Comparison of ENCODE assay signal across 10 cellular contexts in the genomic region with DNA sequence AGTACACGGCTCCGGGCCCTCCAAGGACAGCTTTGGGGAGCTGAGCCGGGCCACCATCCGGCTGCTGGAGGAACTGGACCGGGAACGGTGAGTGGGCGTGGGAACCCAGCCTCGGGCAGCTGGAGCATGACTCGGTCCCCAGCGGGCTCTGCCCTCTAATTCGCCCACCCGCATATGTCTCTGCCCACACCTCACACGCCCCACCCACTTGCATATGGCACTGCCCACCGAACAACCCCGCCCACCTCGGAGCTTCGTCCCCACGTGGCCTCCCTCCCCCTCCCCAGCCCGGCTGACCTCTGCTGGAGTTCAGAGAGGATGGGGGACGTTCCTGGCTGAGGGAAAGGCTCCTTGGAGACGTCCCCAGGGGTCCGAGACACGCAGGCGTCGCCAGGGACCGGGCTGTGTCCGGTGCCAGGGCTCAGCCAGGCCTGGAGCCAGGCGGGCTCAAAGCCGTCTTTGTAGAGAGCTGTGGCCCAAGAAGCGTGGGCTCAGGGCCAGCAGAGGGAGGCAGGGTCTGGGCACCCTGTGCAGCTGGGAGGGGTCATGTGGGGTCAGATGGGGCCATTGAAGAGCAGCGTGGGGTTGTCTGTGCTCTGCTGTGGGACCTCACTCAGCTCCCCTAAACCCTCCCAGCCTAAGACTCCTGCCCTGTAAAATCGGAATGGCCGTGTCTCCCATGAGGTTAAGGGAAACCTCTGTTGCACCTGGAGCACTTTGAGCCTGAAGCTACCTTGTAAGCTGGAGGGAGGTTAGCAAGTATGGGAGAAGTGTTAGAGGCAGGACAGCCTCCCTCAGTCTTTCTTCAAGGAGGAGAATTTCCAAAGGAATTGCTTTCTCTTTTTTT. TPM values are rescaled to one million over a fixed set of nuclear protein-coding genes. Genes with fewer than 3 reads are reported as not detected.
DNase-seq lines count a peak whose midpoint lies in the region; ATAC-seq and TF ChIP-seq lines count a peak whose summit lies in the region.
"Had no signal": no experiment of that assay in that cellular context is flagged by ENCODE, and none has a peak within 500 bp of the region (broad histone marks: within the 10 kb centered on the region; RNA-seq: fewer than 3 reads in every experiment).

No MANE protein-coding gene starts in this region.

- H3K9ac ChIP-seq in H9 (ENCODE audit: extremely low read depth, insufficient read length, low read length), result no peak overlapping the region
- H3K9ac ChIP-seq: KMS-11 had no signal

- peak overlapping the region in 1 of 2 experiments; percentile 62; a peak in 1 of 5 replicates for H3K4me3 Mint-ChIP-seq in H9
- no peak overlapping the region for H3K4me3 Mint-ChIP-seq in activated CD8-positive, alpha-beta T cell treated with anti-CD3 and anti-CD28 coated beads for 36 hours

- H3K9me3 Mint-ChIP-seq in H9, result no peaks in the 10 kb centered on the region; a peak in 1 of 5 replicates
- H3K9me3 Mint-ChIP-seq in activated CD8-positive, alpha-beta T cell treated with anti-CD3 and anti-CD28 coated beads for 36 hours, result no peaks in the 10 kb centered on the region

- peaks cover 83% of the 10 kb centered on the region for H3K27me3 Mint-ChIP-seq in H9 (ENCODE audit: low read depth)
- H3K27me3 Mint-ChIP-seq in activated CD8-positive, alpha-beta T cell treated with anti-CD3 and anti-CD28 coated beads for 36 hours, result peaks cover 64% of the 10 kb centered on the region

- peak overlapping the region; percentile 27; the same call in 1 of the 2 replicates for H2BK15ac ChIP-seq in H9 (ENCODE audit: low read depth, low read length)

- POLR2A ChIA-PET in activated CD8-positive, alpha-beta T cell treated with anti-CD3 and anti-CD28 coated beads for 36 hours (lab: Charles Lee), result interaction anchor here (0.7 to 1.0 kb wide), 3 partner anchors 9 to 27 kb away, joined by 3 to 4 read pairs (median 3); no protein-coding TSS in a partner anchor

- H3K4me2 ChIP-seq in H9 (ENCODE audit: insufficient read depth, insufficient read length, low read length), result no peak overlapping the region
- H3K4me2 ChIP-seq: KMS-11 had no signal

- CTCF ChIA-PET in activated CD8-positive, alpha-beta T cell treated with anti-CD3 and anti-CD28 coated beads for 36 hours (lab: Charles Lee), result interaction anchor here (1.1 to 3.1 kb wide), 3 partner anchors 8 to 12 kb away, joined by 4 to 13 read pairs (median 10); no protein-coding TSS in a partner anchor

- no peak overlapping the region for H3K27ac Mint-ChIP-seq in H9
- no peak overlapping the region for H3K27ac Mint-ChIP-seq in activated CD8-positive, alpha-beta T cell treated with anti-CD3 and anti-CD28 coated beads for 36 hours

- H3K9me3 ChIP-seq in H9 (ENCODE audit: control insufficient read depth, low read depth, low read length), result no peaks in the 10 kb centered on the region
- H3K9me3 ChIP-seq in vagina, result no peaks in the 10 kb centered on the region
- H3K9me3 ChIP-seq: thyroid gland had no signal

- WGBS in H9 (ENCODE audit: extremely low coverage, insufficient read length, low lambda C conversion rate), result no CpG with 5 or more reads among the region's 33 CpGs

- H3K56ac ChIP-seq in H9 (ENCODE audit: insufficient read length, low read depth, low read length), result no peak overlapping the region

- H2BK120ac ChIP-seq in H9 (ENCODE audit: low read depth, low read length, poor library complexity, severe bottlenecking), result no peak overlapping the region

- H3K36me3 ChIP-seq in vagina, result no peaks in the 10 kb centered on the region
- H3K36me3 ChIP-seq: thyroid gland had no signal

- H2BK5ac ChIP-seq in H9 (ENCODE audit: insufficient read length, low read length), result no peak overlapping the region

- H3K4me3 ChIP-seq in vagina, result no peak overlapping the region
- H3K4me3 ChIP-seq: thyroid gland had no signal

- H3K4me1 ChIP-seq in H9 (ENCODE audit: insufficient read depth, low read length), result no peaks in the 10 kb centered on the region; the same call in 1 of the 2 replicates
- H3K4me1 ChIP-seq in vagina, result peaks cover 31% of the 10 kb centered on the region

- no peak overlapping the region for H2BK20ac ChIP-seq in H9 (ENCODE audit: low read depth, low read length, poor library complexity, severe bottlenecking)

- no peak overlapping the region for H3K14ac ChIP-seq in H9 (ENCODE audit: insufficient read depth, low read length)

- no peak overlapping the region for H2AFZ ChIP-seq in H9 (ENCODE audit: low read length)

- no peak overlapping the region for H4K91ac ChIP-seq in H9 (ENCODE audit: insufficient read length, low read depth, low read length)

- H2AK5ac ChIP-seq in H9 (ENCODE audit: insufficient read length, low read length), result no peak overlapping the region

- H4K5ac ChIP-seq in H9 (ENCODE audit: insufficient read length, low read depth, low read length), result no peak overlapping the region

- H3K4ac ChIP-seq in H9 (ENCODE audit: low read depth, low read length), result no peak overlapping the region

- no peak overlapping the region for H4K8ac ChIP-seq in H9 (replicated peaks; ENCODE audit: insufficient read length, low read depth, low read length)

- TF ChIP-seq CTCF in H9 (conservative IDR thresholded peaks at IDR 0.05) (no peak), vagina (IDR thresholded peaks at IDR 0.05) (no peak)
- no peak for TF ChIP-seq CTCF in activated CD8-positive, alpha-beta T cell treated with anti-CD3 and anti-CD28 coated beads for 36 hours (IDR thresholded peaks at IDR 0.05)

- H3K27me3 ChIP-seq in H9 (ENCODE audit: insufficient read depth, low read length) (peaks cover 14% of the 10 kb centered on the region; the same call in 1 of the 2 replicates), vagina (peaks cover 29% of the 10 kb centered on the region)

- DNase-seq in AG08395 (ENCODE audit: low spot score) (peak; percentile 54), H9 (peak; percentile 63), kidney tubule cell (ENCODE audit: low spot score) (peak; percentile 37), vagina (ENCODE audit: extremely low spot score in 2 of 2) (no peak), NCI-H146 (lab: John Stamatoyannopoulos, UW) (no peak)
- DNase-seq in activated CD8-positive, alpha-beta T cell treated with anti-CD3 and anti-CD28 coated beads for 36 hours, result no peak

- peaks cover 15% of the 10 kb centered on the region for H3K23me2 ChIP-seq in H9 (ENCODE audit: insufficient read length, low read depth, low read length, poor library complexity, severe bottlenecking)

- no peak overlapping the region for H3K27ac ChIP-seq in H9 (ENCODE audit: insufficient read length, low read depth, low read length)
- peak overlapping the region; percentile 88 for H3K27ac ChIP-seq in angular gyrus (ENCODE audit: low read depth, low read length)
- no peak overlapping the region for H3K27ac ChIP-seq in vagina
- H3K27ac ChIP-seq: KMS-11, thyroid gland had no signal

- no peaks in the 10 kb centered on the region for H4K20me1 ChIP-seq in H9 (ENCODE audit: control insufficient read depth, insufficient read depth, insufficient read length)

- intact Hi-C loops in vagina (cut with DNase I), result no loop called here
- intact Hi-C loops in activated CD8-positive, alpha-beta T cell treated with anti-CD3 and anti-CD28 coated beads for 36 hours (cut with micrococcal nuclease), result no loop called here

- H3K36me3 Mint-ChIP-seq in H9 (ENCODE audit: insufficient read depth in 1 of 3, low read depth in 3 of 3), result peaks cover 0 to 9% (median 2%) of the 10 kb centered on the region in 3 experiments; a peak in 1 of 7 replicates
- no peaks in the 10 kb centered on the region for H3K36me3 Mint-ChIP-seq in activated CD8-positive, alpha-beta T cell treated with anti-CD3 and anti-CD28 coated beads for 36 hours (ENCODE audit: low read depth)

- no peak overlapping the region for H2BK12ac ChIP-seq in H9 (ENCODE audit: insufficient read length, low read depth, low read length)

- no peak for ATAC-seq in GM19452 (IDR thresholded peaks at IDR 0.05; ENCODE audit: unreplicated experiment)
- ATAC-seq in activated CD8-positive, alpha-beta T cell treated with anti-CD3 and anti-CD28 coated beads for 36 hours, result no peak

- no peaks in the 10 kb centered on the region for H3K79me1 ChIP-seq in H9 (ENCODE audit: insufficient read depth, low read depth, low read length, poor library complexity, severe bottlenecking)

- H3K4me1 Mint-ChIP-seq in H9, result peaks cover 16 to 44% of the 10 kb centered on the region in 2 experiments
- peaks cover 15% of the 10 kb centered on the region for H3K4me1 Mint-ChIP-seq in activated CD8-positive, alpha-beta T cell treated with anti-CD3 and anti-CD28 coated beads for 36 hours (ENCODE audit: low read depth)

- H3K23ac ChIP-seq in H9 (ENCODE audit: insufficient read length, low read depth, low read length), result no peak overlapping the region

- no peaks in the 10 kb centered on the region for H3K79me2 ChIP-seq in H9 (ENCODE audit: insufficient read depth, low read length)

- H3K18ac ChIP-seq in H9 (ENCODE audit: insufficient read length, low read depth, low read length), result no peak overlapping the region

- H3T11ph ChIP-seq in H9 (ENCODE audit: low read length), result no peak overlapping the region

- TF ChIP-seq POLR2A in vagina (IDR thresholded peaks at IDR 0.05), result no peak

RNA-seq across cellular contexts. Expression of a gene that starts 3.8 kb away (rescaled TPM):
- 0.68 and 2.0 TPM in 2 replicates for total RNA-seq in H9 (2021)
- total RNA-seq in vagina, result 1.2 TPM
- under 1 TPM; 0.07 to 0.29 TPM for total RNA-seq in activated CD8-positive, alpha-beta T cell treated with anti-CD3 and anti-CD28 coated beads for 36 hours

RNA-seq across cellular contexts. Expression of a gene that starts 15.6 kb away (rescaled TPM):
- total RNA-seq in H9 (2021), result 1,628 and 1,677 TPM in 2 replicates
- total RNA-seq in vagina, result 3,906 TPM
- total RNA-seq in activated CD8-positive, alpha-beta T cell treated with anti-CD3 and anti-CD28 coated beads for 36 hours, result 1,000 to 10,000 TPM; 1,854 to 1,879 TPM

RNA-seq across cellular contexts. Expression of a gene that starts 25.3 kb away (rescaled TPM):
- total RNA-seq in H9 (2021) (30.3 and 36.8 TPM in 2 replicates), vagina (25.0 TPM)
- 10 to 100 TPM; 21.3 to 21.5 TPM for total RNA-seq in activated CD8-positive, alpha-beta T cell treated with anti-CD3 and anti-CD28 coated beads for 36 hours

RNA-seq across cellular contexts. Expression of a gene that starts 36.4 kb away (rescaled TPM):
- total RNA-seq in H9 (2021), result 5.8 and 9.1 TPM in 2 replicates
- 5.4 TPM for total RNA-seq in vagina
- total RNA-seq in activated CD8-positive, alpha-beta T cell treated with anti-CD3 and anti-CD28 coated beads for 36 hours, result 1 to 10 TPM; 4.4 to 4.7 TPM

RNA-seq across cellular contexts. Expression of a gene that starts 37.2 kb away (rescaled TPM):
- 10.4 and 10.5 TPM in 2 replicates for total RNA-seq in H9 (2021)
- total RNA-seq in vagina, result 6.1 TPM
- 1 to 10 TPM; 2.0 to 2.4 TPM for total RNA-seq in activated CD8-positive, alpha-beta T cell treated with anti-CD3 and anti-CD28 coated beads for 36 hours

Comparison
In these comparisons a context has a peak if more than half of its experiments do, and no peak if none do; other contexts are left out.
1. DNase-seq: peak in AG08395 (single experiment), H9 (single experiment) and kidney tubule cell (single experiment); none in vagina (0 of 2), NCI-H146 (single experiment) and activated CD8-positive, alpha-beta T cell treated with anti-CD3 and anti-CD28 coated beads for 36 hours (single experiment).